18 cellular contexts compared by ENCODE assay signal in the genomic region with DNA sequence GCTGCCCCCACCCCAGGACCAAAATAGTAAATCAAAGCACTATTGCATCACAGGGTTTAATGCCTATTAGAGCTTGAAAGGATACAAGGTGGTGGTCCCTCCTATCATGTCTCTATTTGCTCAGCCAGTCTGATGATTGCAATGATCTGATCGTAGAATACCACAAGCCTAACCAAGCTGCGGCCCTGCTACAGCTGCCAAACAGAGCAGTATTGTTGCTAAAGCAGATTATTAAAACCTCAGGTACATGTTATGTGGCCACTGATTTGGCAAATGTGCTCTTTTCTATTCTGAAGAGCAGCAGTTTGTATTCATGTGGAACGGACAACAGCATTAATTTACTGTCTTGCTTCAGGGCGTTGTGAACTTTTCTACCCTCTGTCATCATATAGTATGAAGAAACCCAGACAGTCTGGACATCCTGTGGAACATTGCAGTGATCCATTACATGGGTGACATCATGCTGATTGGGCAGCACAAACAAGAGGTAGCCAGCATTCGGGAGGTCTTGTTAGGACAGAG. TPM values are rescaled to one million over a fixed set of nuclear protein-coding genes. Genes with fewer than 3 reads are reported as not detected.
DNase-seq lines count a peak whose midpoint lies in the region; ATAC-seq, FAIRE-seq and TF ChIP-seq lines count a peak whose summit lies in the region.
"Had no signal": no experiment of that assay in that cellular context is flagged by ENCODE, and none has a peak within 500 bp of the region (broad histone marks: within the 10 kb centered on the region; RNA-seq: fewer than 3 reads in every experiment).

No MANE protein-coding gene starts in this region.

- H3K9ac ChIP-seq in mammary epithelial cell (ENCODE audit: insufficient read depth, low read length): no peak overlapping the region
- no peak overlapping the region for H3K9ac ChIP-seq in kidney (ENCODE audit: low read length in 2 of 2)

- TF ChIP-seq POLR2A in breast epithelium (IDR thresholded peaks at IDR 0.05): no peak

- peak overlapping the region; percentile 13 for H3K4me2 ChIP-seq in mammary epithelial cell (ENCODE audit: insufficient read depth, low read depth, low read length)

- no peaks in the 10 kb centered on the region for H3K36me3 ChIP-seq in breast epithelium
- no peaks in the 10 kb centered on the region for H3K36me3 ChIP-seq in mammary epithelial cell (ENCODE audit: insufficient read depth, low read length)
- no peaks in the 10 kb centered on the region for H3K36me3 ChIP-seq in kidney (ENCODE audit: control insufficient read depth in 1 of 2, insufficient read depth in 2 of 2, low read length in 2 of 2)

- CTCF ChIA-PET in MCF 10A (lab: Yijun Ruan, JAX): interaction anchor here (0.8 kb wide), 1 partner anchor 534 kb away, joined by 5 read pairs; no protein-coding TSS in a partner anchor
- CTCF ChIA-PET in mammary epithelial cell (lab: Charles Lee; ENCODE audit: low non-redundant PET): no interaction called here

- peak overlapping the region; percentile 36 for H3K27ac Mint-ChIP-seq in MCF 10A (ENCODE audit: low read depth, unreplicated experiment)
- H3K27ac Mint-ChIP-seq in naive thymus-derived CD8-positive, alpha-beta T cell: no peak overlapping the region
- H3K27ac Mint-ChIP-seq: activated T-helper 2 cell treated with anti-CD3 and anti-CD28 coated beads, Interferon-gamma antibody, Interleukin-2, Interleukin-4, amounts not matched to agents 10 μg/mL and 5 μg/mL and 100 μg/mL, durations not matched to agents 14 hours and 24 hours and 36 hours; CD8-positive, alpha-beta memory T cell; dendritic cell treated with granulocyte-macrophage colony-stimulating factor and Interleukin-4, amounts not matched to agents 40 ng/mL and 50 ng/mL, for 4 days had no signal

- H3K27ac ChIP-seq in breast epithelium: no peak overlapping the region
- H3K27ac ChIP-seq in mammary epithelial cell (ENCODE audit: insufficient read depth, low read depth, low read length): no peak overlapping the region
- no peak overlapping the region for H3K27ac ChIP-seq in kidney (ENCODE audit: low read depth in 2 of 2, low read length in 2 of 2)
- H3K27ac ChIP-seq: foreskin keratinocyte had no signal

- ATAC-seq in naive thymus-derived CD8-positive, alpha-beta T cell: no peak
- no peak for ATAC-seq in GM18511 (IDR thresholded peaks at IDR 0.05; ENCODE audit: unreplicated experiment)
- ATAC-seq: foreskin keratinocyte, mucosa of descending colon had no signal

- peak; percentile 66 for DNase-seq in MCF 10A (ENCODE audit: unreplicated experiment)
- no peak for DNase-seq in breast epithelium (ENCODE audit: low spot score in 2 of 2)
- peak; percentile 84 for DNase-seq in mammary epithelial cell
- DNase-seq in kidney glomerular epithelial cell (lab: John Stamatoyannopoulos, UW): peak; percentile 72
- DNase-seq in naive thymus-derived CD8-positive, alpha-beta T cell: no peak
- DNase-seq in occipital lobe (lab: John Stamatoyannopoulos, UW): no peak
- no peak for DNase-seq in kidney
- DNase-seq: activated CD8-positive, alpha-beta memory T cell treated with anti-CD3 and anti-CD28 coated beads for 24 hours; CD8-positive, alpha-beta memory T cell; foreskin keratinocyte; H7; mucosa of descending colon; NCI-H1417 treated with DMSO at 0.1 percent for 48 hours; NCI-H226 had no signal

- H3K4me1 Mint-ChIP-seq in MCF 10A (ENCODE audit: insufficient read depth, unreplicated experiment): peaks cover 10% of the 10 kb centered on the region
- no peaks in the 10 kb centered on the region for H3K4me1 Mint-ChIP-seq in naive thymus-derived CD8-positive, alpha-beta T cell
- H3K4me1 Mint-ChIP-seq: CD8-positive, alpha-beta memory T cell had no signal

- dilution Hi-C loops in mammary epithelial cell (cut with HindIII; ENCODE audit: low sequenced_read_pairs): loop anchor here (5.0 kb wide), 1 partner anchor 38 kb away; no protein-coding TSS in a partner anchor

- POLR2A ChIA-PET in MCF 10A (lab: Yijun Ruan, JAX): interaction anchor here (0.7 to 3.3 kb wide), 7 partner anchors 9 to 452 kb away, joined by 3 to 37 read pairs (median 5); a partner anchor contains a TSS
- POLR2A ChIA-PET in naive thymus-derived CD8-positive, alpha-beta T cell (lab: Charles Lee): no interaction called here

- peak overlapping the region; percentile 69 for H2AFZ ChIP-seq in mammary epithelial cell (ENCODE audit: low read depth, low read length)

- H3K4me3 ChIP-seq in breast epithelium (no peak overlapping the region), mammary epithelial cell (replicated peaks in 1 of 3; ENCODE audit: insufficient read depth in 1 of 3, low read depth in 2 of 3, low read length in 3 of 3) (no peak overlapping the region), kidney (ENCODE audit: low read length in 2 of 2) (no peak overlapping the region)
- H3K4me3 ChIP-seq: mucosa of descending colon had no signal

- H3K9me3 ChIP-seq in breast epithelium: no peaks in the 10 kb centered on the region
- H3K9me3 ChIP-seq in mammary epithelial cell (replicated peaks; ENCODE audit: insufficient read depth, low read length): no peaks in the 10 kb centered on the region
- no peaks in the 10 kb centered on the region for H3K9me3 ChIP-seq in kidney (ENCODE audit: control insufficient read depth in 1 of 2, low read length in 2 of 2)
- H3K9me3 ChIP-seq: mucosa of descending colon had no signal

- H3K4me1 ChIP-seq in breast epithelium (no peaks in the 10 kb centered on the region), mammary epithelial cell (ENCODE audit: insufficient read depth, low read length) (peaks cover 15% of the 10 kb centered on the region), kidney (ENCODE audit: control insufficient read depth in 1 of 2, insufficient read depth in 1 of 2, low read depth in 1 of 2, low read length in 2 of 2) (no peaks in the 10 kb centered on the region)
- H3K4me1 ChIP-seq: foreskin keratinocyte had no signal

- H3K27me3 Mint-ChIP-seq in MCF 10A (ENCODE audit: insufficient read depth, unreplicated experiment): no peaks in the 10 kb centered on the region
- peaks cover 6 to 27% (median 12%) of the 10 kb centered on the region in 5 donors for H3K27me3 Mint-ChIP-seq in naive thymus-derived CD8-positive, alpha-beta T cell
- H3K27me3 Mint-ChIP-seq: dendritic cell treated with granulocyte-macrophage colony-stimulating factor and Interleukin-4, amounts not matched to agents 40 ng/mL and 50 ng/mL, for 4 days had no signal

- no peaks in the 10 kb centered on the region for H3K9me3 Mint-ChIP-seq in MCF 10A (ENCODE audit: unreplicated experiment)
- no peaks in the 10 kb centered on the region for H3K9me3 Mint-ChIP-seq in naive thymus-derived CD8-positive, alpha-beta T cell
- H3K9me3 Mint-ChIP-seq: activated T-helper 2 cell treated with anti-CD3 and anti-CD28 coated beads, Interferon-gamma antibody, Interleukin-2, Interleukin-4, amounts not matched to agents 10 μg/mL and 5 μg/mL and 100 μg/mL, durations not matched to agents 14 hours and 24 hours and 36 hours; CD8-positive, alpha-beta memory T cell; dendritic cell treated with granulocyte-macrophage colony-stimulating factor and Interleukin-4, amounts not matched to agents 40 ng/mL and 50 ng/mL, for 4 days had no signal

- 4% methylated on average over 3 of the region's 5 CpGs for WGBS in mammary epithelial cell (ENCODE audit: low coverage, missing lambda C conversion rate)

- H3K27me3 ChIP-seq in breast epithelium (no peaks in the 10 kb centered on the region), mammary epithelial cell (ENCODE audit: insufficient read depth, low read length) (no peaks in the 10 kb centered on the region)
- H3K27me3 ChIP-seq: foreskin keratinocyte had no signal

- in situ Hi-C loops in mammary epithelial cell (cut with MboI; ENCODE audit: low sequenced_read_pairs in 2 of 2): loop anchor here (10.0 to 25.0 kb wide), 2 partner anchors 61 to 318 kb away; no protein-coding TSS in a partner anchor

- H4K20me1 ChIP-seq in mammary epithelial cell (ENCODE audit: insufficient read depth, low read length): no peaks in the 10 kb centered on the region

- no peaks in the 10 kb centered on the region for H3K36me3 Mint-ChIP-seq in MCF 10A (ENCODE audit: insufficient read depth, unreplicated experiment)
- peaks cover 0 to 3% (median 0%) of the 10 kb centered on the region in 3 donors for H3K36me3 Mint-ChIP-seq in naive thymus-derived CD8-positive, alpha-beta T cell

- intact Hi-C loops in MCF 10A (cut with micrococcal nuclease): no loop called here
- intact Hi-C loops in breast epithelium (cut with DNase I; ENCODE audit: low total_unique reads): no loop called here
- intact Hi-C loops in mammary epithelial cell (cut with micrococcal nuclease): loop anchor here (1.0 kb wide), 1 partner anchor 10 kb away; no protein-coding TSS in a partner anchor
- intact Hi-C loops in kidney (cut with DNase I): no loop called here

- no peak overlapping the region for H3K4me3 Mint-ChIP-seq in MCF 10A (ENCODE audit: unreplicated experiment)
- H3K4me3 Mint-ChIP-seq in naive thymus-derived CD8-positive, alpha-beta T cell: no peak overlapping the region
- H3K4me3 Mint-ChIP-seq: CD8-positive, alpha-beta memory T cell; dendritic cell treated with granulocyte-macrophage colony-stimulating factor and Interleukin-4, amounts not matched to agents 40 ng/mL and 50 ng/mL, for 4 days had no signal

- TF ChIP-seq CTCF in MCF 10A (IDR thresholded peaks at IDR 0.05; ENCODE audit: unreplicated experiment) (no peak), breast epithelium (IDR thresholded peaks at IDR 0.05) (no peak), mammary epithelial cell (conservative IDR thresholded peaks at IDR 0.05 in 1 of 2, IDR thresholded peaks at IDR 0.05 in 1 of 2; ENCODE audit: extremely low read depth in 1 of 2, insufficient read depth in 1 of 2, low read depth in 1 of 2, low read length in 2 of 2) (no peak), kidney (IDR thresholded peaks at IDR 0.05; ENCODE audit: borderline replicate concordance, extremely low read depth, insufficient read depth) (no peak)

- FAIRE-seq in kidney (lab: Jason Lieb, UNC): no peak
- FAIRE-seq: GM12892 had no signal

- no TSS peak for BruUV-seq in MCF 10A (replicated peaks; lab: Mats Ljungman, UMichigan)
- BruUV-seq in mammary epithelial cell (replicated peaks; lab: Mats Ljungman, UMichigan): no TSS peak

- H3K79me2 ChIP-seq in mammary epithelial cell (ENCODE audit: insufficient read depth, low read length): no peaks in the 10 kb centered on the region

RNA-seq across cellular contexts. Expression of a gene that starts 8.4 kb away (rescaled TPM):
- 247 and 286 TPM in 2 replicates for total RNA-seq in MCF 10A (2022)
- 100 to 1,000 TPM; 235 to 263 (median 260) TPM for total RNA-seq in breast epithelium
- total RNA-seq in mammary epithelial cell: 100 to 1,000 TPM; 199 to 223 TPM
- 225 TPM for polyA plus RNA-seq in mammary epithelial cell
- 311 TPM for polyA minus RNA-seq in mammary epithelial cell
- 100 to 1,000 TPM; 119 to 121 TPM for total RNA-seq in naive thymus-derived CD8-positive, alpha-beta T cell
- 100 to 1,000 TPM; 187 to 214 (median 199) TPM for polyA plus RNA-seq in naive thymus-derived CD8-positive, alpha-beta T cell
- total RNA-seq in occipital lobe: 167 TPM
- 171 TPM for total RNA-seq in kidney
- 185 TPM for polyA plus RNA-seq in kidney (ENCODE audit: insufficient read depth, low read depth, low replicate concordance)

RNA-seq across cellular contexts. Expression of a gene that starts 19.7 kb away (rescaled TPM):
- total RNA-seq in MCF 10A (2022) (not detected in 2 replicates), breast epithelium (under 1 TPM in 1 of 3 donors, not detected in 2; 0.16 TPM), mammary epithelial cell (not detected), occipital lobe (not detected), kidney (0.16 TPM)
- polyA plus RNA-seq in mammary epithelial cell (0.09 TPM), kidney (ENCODE audit: insufficient read depth, low read depth, low replicate concordance) (not detected)
- polyA minus RNA-seq in mammary epithelial cell: 0.67 TPM
- not detected for total RNA-seq in naive thymus-derived CD8-positive, alpha-beta T cell
- not detected for polyA plus RNA-seq in naive thymus-derived CD8-positive, alpha-beta T cell
- total RNA-seq: CD8-positive, alpha-beta memory T cell; foreskin keratinocyte; H7 had no signal
- polyA plus RNA-seq: CD8-positive, alpha-beta memory T cell had no signal

Comparison
In these comparisons a context has a peak if more than half of its experiments do, and no peak if none do; other contexts are left out.
1. DNase-seq: peak in MCF 10A (single experiment), mammary epithelial cell (single experiment) and kidney glomerular epithelial cell (single experiment); none in breast epithelium (0 of 2), naive thymus-derived CD8-positive, alpha-beta T cell (0 of 10), occipital lobe (single experiment) and kidney (single experiment).